Comparison of ENCODE assay signal across 13 cellular contexts in genomic region chr10:101897633-101898032, GRCh38. TPM values are rescaled to one million over a fixed set of nuclear protein-coding genes. Genes with fewer than 3 reads are reported as not detected.
DNase-seq lines count a peak whose midpoint lies in the region; ATAC-seq and TF ChIP-seq lines count a peak whose summit lies in the region.
"Had no signal": no experiment of that assay in that cellular context is flagged by ENCODE, and none has a peak within 500 bp of the region (broad histone marks: within the 10 kb centered on the region; RNA-seq: fewer than 3 reads in every experiment).

No MANE protein-coding gene starts in this region.

- H3K9me3 ChIP-seq in mammary epithelial cell (replicated peaks; ENCODE audit: insufficient read depth, low read length) (no peaks in the 10 kb centered on the region), H9 (ENCODE audit: control insufficient read depth, low read depth, low read length) (no peaks in the 10 kb centered on the region)

- no peak overlapping the region for H2BK5ac ChIP-seq in H9 (ENCODE audit: insufficient read length, low read length)

- no peak for ATAC-seq in T-cell (replicated peaks in 1 of 4)
- ATAC-seq in stimulated activated naive CD8-positive, alpha-beta T cell treated with anti-CD3 and anti-CD28 coated beads, Interleukin-15, Interleukin-2, amounts not matched to agents 100 U/mL and 50 U/mL, for 24 hours = no peak
- ATAC-seq: K562 had no signal

- POLR2A ChIA-PET in MCF 10A (lab: Yijun Ruan, JAX) (interaction anchor here (0.6 to 1.2 kb wide), 4 partner anchors 8 to 1494 kb away, joined by 3 to 5 read pairs (median 4); no protein-coding TSS in a partner anchor), RWPE1 (lab: Yijun Ruan, JAX; ENCODE audit: low non-redundant PET) (interaction anchor here (0.6 kb wide), 1 partner anchor 348 kb away, joined by 3 read pairs; the partner anchor contains the start of gene GBF1), T-cell (lab: Charles Lee) (no interaction called here)

- DNase-seq in MCF 10A (ENCODE audit: unreplicated experiment) (peak; percentile 35), mammary epithelial cell (no peak), RWPE1 (ENCODE audit: low spot score) (peak; percentile 34), foreskin fibroblast (peak; percentile 18 to 57), stromal cell of bone marrow (ENCODE audit: low read depth) (peak; percentile 35), H9 (no peak), T-cell (no peak)
- DNase-seq in stimulated activated naive CD8-positive, alpha-beta T cell treated with anti-CD3 and anti-CD28 coated beads, Interleukin-15, Interleukin-2, amounts not matched to agents 100 U/mL and 50 U/mL, for 24 hours = no peak
- DNase-seq: activated effector memory CD4-positive, alpha-beta T cell treated with anti-CD3 and anti-CD28 coated beads, Interleukin-2, amount 50 U/mL, for 16 hours; effector memory CD4-positive, alpha-beta T cell; immature natural killer cell; PC-9 had no signal

- H3K27me3 Mint-ChIP-seq in MCF 10A (ENCODE audit: insufficient read depth, unreplicated experiment) (no peaks in the 10 kb centered on the region), H9 (ENCODE audit: low read depth) (no peaks in the 10 kb centered on the region), T-cell (no peaks in the 10 kb centered on the region)

- H2BK12ac ChIP-seq in H9 (ENCODE audit: insufficient read length, low read depth, low read length) = no peak overlapping the region

- H3K4me3 Mint-ChIP-seq in MCF 10A (ENCODE audit: unreplicated experiment) (no peak overlapping the region), H9 (no peak overlapping the region), T-cell (no peak overlapping the region)
- H3K4me3 Mint-ChIP-seq: immature natural killer cell had no signal

- H3T11ph ChIP-seq in H9 (ENCODE audit: low read length) = no peak overlapping the region

- H3K36me3 Mint-ChIP-seq in MCF 10A (ENCODE audit: insufficient read depth, unreplicated experiment) (peaks cover 15% of the 10 kb centered on the region), H9 (ENCODE audit: insufficient read depth in 1 of 3, low read depth in 3 of 3) (no peaks in the 10 kb centered on the region), T-cell (peaks cover 14% of the 10 kb centered on the region)
- H3K36me3 Mint-ChIP-seq: immature natural killer cell had no signal

- H3K14ac ChIP-seq in H9 (ENCODE audit: insufficient read depth, low read length) = no peak overlapping the region

- in situ Hi-C loops in mammary epithelial cell (cut with MboI; ENCODE audit: low sequenced_read_pairs in 2 of 2) = no loop called here

- H3K4ac ChIP-seq in H9 (ENCODE audit: low read depth, low read length) = no peak overlapping the region

- H3K27ac Mint-ChIP-seq in MCF 10A (ENCODE audit: low read depth, unreplicated experiment) (no peak overlapping the region), H9 (no peak overlapping the region), T-cell (no peak overlapping the region)

- H2BK15ac ChIP-seq in H9 (ENCODE audit: low read depth, low read length) = no peak overlapping the region

- no peak overlapping the region for H3K23ac ChIP-seq in H9 (ENCODE audit: insufficient read length, low read depth, low read length)

- no peaks in the 10 kb centered on the region for H3K27me3 ChIP-seq in mammary epithelial cell (ENCODE audit: insufficient read depth, low read length)
- no peaks in the 10 kb centered on the region for H3K27me3 ChIP-seq in H9 (ENCODE audit: insufficient read depth, low read length)

- dilution Hi-C loops in mammary epithelial cell (cut with HindIII; ENCODE audit: low sequenced_read_pairs) = no loop called here

- H4K5ac ChIP-seq in H9 (ENCODE audit: insufficient read length, low read depth, low read length) = no peak overlapping the region

- H2AFZ ChIP-seq in mammary epithelial cell (ENCODE audit: low read depth, low read length) = no peak overlapping the region
- H2AFZ ChIP-seq in H9 (ENCODE audit: low read length) = no peak overlapping the region
- H2AFZ ChIP-seq: PC-9 had no signal

- H3K79me2 ChIP-seq in mammary epithelial cell (ENCODE audit: insufficient read depth, low read length) (no peaks in the 10 kb centered on the region), H9 (ENCODE audit: insufficient read depth, low read length) (no peaks in the 10 kb centered on the region)

- no peak overlapping the region for H3K18ac ChIP-seq in H9 (ENCODE audit: insufficient read length, low read depth, low read length)

- TF ChIP-seq CTCF in MCF 10A (IDR thresholded peaks at IDR 0.05; ENCODE audit: unreplicated experiment) = no peak
- TF ChIP-seq CTCF in mammary epithelial cell (conservative IDR thresholded peaks at IDR 0.05 in 1 of 2, IDR thresholded peaks at IDR 0.05 in 1 of 2; ENCODE audit: extremely low read depth in 1 of 2, insufficient read depth in 1 of 2, low read depth in 1 of 2, low read length in 2 of 2) = no peak
- TF ChIP-seq CTCF in RWPE1 (conservative IDR thresholded peaks at IDR 0.05; ENCODE audit: low read depth) = no peak
- TF ChIP-seq CTCF in foreskin fibroblast (IDR thresholded peaks at IDR 0.05; ENCODE audit: low read depth, low read length) = no peak
- TF ChIP-seq CTCF in H9 (conservative IDR thresholded peaks at IDR 0.05) = no peak

- WGBS in mammary epithelial cell (ENCODE audit: low coverage, missing lambda C conversion rate) = 99% methylated on average over 4 of the region's 4 CpGs
- no CpG with 5 or more reads among the region's 4 CpGs for WGBS in H9 (ENCODE audit: extremely low coverage, insufficient read length, low lambda C conversion rate)

- H2BK20ac ChIP-seq in H9 (ENCODE audit: low read depth, low read length, poor library complexity, severe bottlenecking) = no peak overlapping the region

- H3K36me3 ChIP-seq in mammary epithelial cell (ENCODE audit: insufficient read depth, low read length) = peaks cover 3% of the 10 kb centered on the region

- H3K56ac ChIP-seq in H9 (ENCODE audit: insufficient read length, low read depth, low read length) = no peak overlapping the region

- H3K4me1 ChIP-seq in mammary epithelial cell (ENCODE audit: insufficient read depth, low read length) = peaks cover 9% of the 10 kb centered on the region
- peaks cover 3% of the 10 kb centered on the region for H3K4me1 ChIP-seq in H9 (ENCODE audit: insufficient read depth, low read length)

- intact Hi-C loops in MCF 10A (cut with micrococcal nuclease) = no loop called here
- intact Hi-C loops in mammary epithelial cell (cut with micrococcal nuclease) = loop anchor here (1.0 kb wide), 1 partner anchor 8 kb away; no protein-coding TSS in a partner anchor

- H4K20me1 ChIP-seq in mammary epithelial cell (ENCODE audit: insufficient read depth, low read length) = no peaks in the 10 kb centered on the region
- H4K20me1 ChIP-seq in H9 (ENCODE audit: control insufficient read depth, insufficient read depth, insufficient read length) = no peaks in the 10 kb centered on the region

- CTCF ChIA-PET in MCF 10A (lab: Yijun Ruan, JAX) (interaction anchor here (0.7 to 2.4 kb wide), 6 partner anchors 8 to 175 kb away, joined by 3 to 11 read pairs (median 4); no protein-coding TSS in a partner anchor), mammary epithelial cell (lab: Charles Lee; ENCODE audit: low non-redundant PET) (no interaction called here), RWPE1 (lab: Yijun Ruan, JAX) (interaction anchor here (0.6 to 2.0 kb wide), 2 partner anchors 8 to 99 kb away, joined by 3 to 7 read pairs; no protein-coding TSS in a partner anchor), T-cell (lab: Charles Lee) (interaction anchor here (0.6 to 2.7 kb wide), 7 partner anchors 8 to 292 kb away, joined by 3 to 10 read pairs (median 3); no protein-coding TSS in a partner anchor)

- no peak overlapping the region for H3K4me2 ChIP-seq in mammary epithelial cell (ENCODE audit: insufficient read depth, low read depth, low read length)
- H3K4me2 ChIP-seq in H9 (ENCODE audit: insufficient read depth, insufficient read length, low read length) = no peak overlapping the region
- H3K4me2 ChIP-seq: PC-9 had no signal

- H3K4me1 Mint-ChIP-seq in MCF 10A (ENCODE audit: insufficient read depth, unreplicated experiment) (peaks cover 4% of the 10 kb centered on the region), H9 (peaks cover 24 to 37% of the 10 kb centered on the region in 2 experiments), T-cell (peaks cover 7 to 18% (median 8%) of the 10 kb centered on the region in 3 donors)

- H2BK120ac ChIP-seq in H9 (ENCODE audit: low read depth, low read length, poor library complexity, severe bottlenecking) = no peak overlapping the region

- H3K79me1 ChIP-seq in H9 (ENCODE audit: insufficient read depth, low read depth, low read length, poor library complexity, severe bottlenecking) = no peaks in the 10 kb centered on the region

- no peak overlapping the region for H4K91ac ChIP-seq in H9 (ENCODE audit: insufficient read length, low read depth, low read length)

- H2AK5ac ChIP-seq in H9 (ENCODE audit: insufficient read length, low read length) = no peak overlapping the region

- H3K9ac ChIP-seq in mammary epithelial cell (ENCODE audit: insufficient read depth, low read length) = no peak overlapping the region
- H3K9ac ChIP-seq in H9 (ENCODE audit: extremely low read depth, insufficient read length, low read length) = no peak overlapping the region

- BruUV-seq in MCF 10A (replicated peaks; lab: Mats Ljungman, UMichigan) = no TSS peak
- no TSS peak for BruUV-seq in mammary epithelial cell (replicated peaks; lab: Mats Ljungman, UMichigan)

- no peak overlapping the region for H4K8ac ChIP-seq in H9 (replicated peaks; ENCODE audit: insufficient read length, low read depth, low read length)

- H3K27ac ChIP-seq in mammary epithelial cell (ENCODE audit: insufficient read depth, low read depth, low read length) (no peak overlapping the region), RWPE1 (no peak overlapping the region), H9 (ENCODE audit: insufficient read length, low read depth, low read length) (no peak overlapping the region)
- H3K27ac ChIP-seq: PC-9 had no signal

- no peaks in the 10 kb centered on the region for H3K9me3 Mint-ChIP-seq in MCF 10A (ENCODE audit: unreplicated experiment)
- H3K9me3 Mint-ChIP-seq in H9 = no peaks in the 10 kb centered on the region
- H3K9me3 Mint-ChIP-seq in T-cell = no peaks in the 10 kb centered on the region
- H3K9me3 Mint-ChIP-seq: immature natural killer cell had no signal

- no peak overlapping the region for H3K4me3 ChIP-seq in mammary epithelial cell (replicated peaks in 1 of 3; ENCODE audit: insufficient read depth in 1 of 3, low read depth in 2 of 3, low read length in 3 of 3)
- H3K4me3 ChIP-seq in foreskin fibroblast (ENCODE audit: low read depth in 1 of 2, low read length in 2 of 2) = no peak overlapping the region
- H3K4me3 ChIP-seq: K562, PC-9 had no signal

- no peaks in the 10 kb centered on the region for H3K23me2 ChIP-seq in H9 (ENCODE audit: insufficient read length, low read depth, low read length, poor library complexity, severe bottlenecking)

RNA-seq across cellular contexts. Expression of gene KCNIP2, which starts 54.0 kb away (rescaled TPM):
- total RNA-seq in MCF 10A (2022) = 2.1 and 2.6 TPM in 2 replicates
- 1 to 10 TPM in 1 of 2 donors, under 1 TPM in 1; 0.67 to 1.9 TPM for total RNA-seq in mammary epithelial cell
- polyA plus RNA-seq in mammary epithelial cell = 0.22 TPM
- polyA minus RNA-seq in mammary epithelial cell = 2.0 TPM
- total RNA-seq in H9 (2021) = 2.6 and 3.0 TPM in 2 replicates
- 1 to 10 TPM; 2.0 to 3.4 (median 3.1) TPM for total RNA-seq in T-cell
- polyA plus RNA-seq: immature natural killer cell had no signal

Comparison
In these comparisons a context has a peak if more than half of its experiments do, and no peak if none do; other contexts are left out.
1. DNase-seq: peak in MCF 10A (single experiment), RWPE1 (single experiment), foreskin fibroblast (2 of 2) and stromal cell of bone marrow (single experiment); none in mammary epithelial cell (single experiment), H9 (single experiment), T-cell (0 of 34) and stimulated activated naive CD8-positive, alpha-beta T cell treated with anti-CD3 and anti-CD28 coated beads, Interleukin-15, Interleukin-2, amounts not matched to agents 100 U/mL and 50 U/mL, for 24 hours (single experiment).
2. POLR2A ChIA-PET loops: an anchor here in MCF 10A (0.6 to 1.2 kb wide) and RWPE1 (0.6 kb wide); none called in T-cell.